In genomic region chr2:109446531-109447131, GRCh38 we compare ENCODE assay signal across 13 cellular contexts.
DNase-seq lines count a peak whose midpoint lies in the region; ATAC-seq and TF ChIP-seq lines count a peak whose summit lies in the region.
"Had no signal": no experiment of that assay in that cellular context is flagged by ENCODE, and none has a peak within 500 bp of the region (broad histone marks: within the 10 kb centered on the region; RNA-seq: fewer than 3 reads in every experiment).

No MANE protein-coding gene starts in this region.

- no peak overlapping the region for H2AFZ ChIP-seq in neural cell (ENCODE audit: low read depth, low read length)

- peak; percentile 81 for DNase-seq in NCI-H82 (lab: John Stamatoyannopoulos, UW)
- DNase-seq in endodermal cell = peak; percentile 23
- DNase-seq in transverse colon = no peak
- DNase-seq in medulla oblongata (ENCODE audit: extremely low spot score) = no peak
- DNase-seq: activated CD4-positive, alpha-beta memory T cell treated with anti-CD3 and anti-CD28 coated beads, Interleukin-2, amount 10 ng/mL, durations not matched to agents 7 days and 5 days; activated gamma-delta T cell; COR-L47; NCI-H1048; T-helper 9 cell had no signal

- H3K4me3 Mint-ChIP-seq in endodermal cell = no peak overlapping the region
- H3K4me3 Mint-ChIP-seq: activated CD4-positive, alpha-beta memory T cell treated with anti-CD3 and anti-CD28 coated beads, Interleukin-2, amount 10 ng/mL, durations not matched to agents 7 days and 5 days; central memory CD8-positive, alpha-beta T cell had no signal

- no peaks in the 10 kb centered on the region for H3F3A ChIP-seq in neural cell (ENCODE audit: insufficient read depth, low read length, poor library complexity, severe bottlenecking)

- no peak overlapping the region for H3K4me2 ChIP-seq in neural cell (ENCODE audit: low read length)

- no peaks in the 10 kb centered on the region for H4K20me1 ChIP-seq in neural cell (ENCODE audit: insufficient read depth)

- no peaks in the 10 kb centered on the region for H3K27me3 ChIP-seq in endodermal cell (ENCODE audit: control insufficient read depth, insufficient read depth, low read length, poor library complexity, severe bottlenecking)
- no peaks in the 10 kb centered on the region for H3K27me3 ChIP-seq in neural cell (ENCODE audit: insufficient read depth, low read depth, low read length)
- H3K27me3 ChIP-seq in transverse colon = no peaks in the 10 kb centered on the region

- peaks cover 27% of the 10 kb centered on the region for H3K9me3 ChIP-seq in endodermal cell (ENCODE audit: control insufficient read depth, low read length)
- no peaks in the 10 kb centered on the region for H3K9me3 ChIP-seq in neural cell (ENCODE audit: low read length)
- peaks cover 9 to 11% of the 10 kb centered on the region in 2 donors for H3K9me3 ChIP-seq in transverse colon

- H3K4me1 Mint-ChIP-seq in endodermal cell = no peaks in the 10 kb centered on the region
- H3K4me1 Mint-ChIP-seq: activated CD4-positive, alpha-beta memory T cell treated with anti-CD3 and anti-CD28 coated beads, Interleukin-2, amount 10 ng/mL, durations not matched to agents 7 days and 5 days; central memory CD8-positive, alpha-beta T cell had no signal

- peaks cover 4% of the 10 kb centered on the region for H3K36me3 Mint-ChIP-seq in endodermal cell (ENCODE audit: low read depth)

- H3K79me2 ChIP-seq in neural cell (replicated peaks; ENCODE audit: insufficient read depth, low read length) = no peaks in the 10 kb centered on the region

- ATAC-seq in GM21447 (IDR thresholded peaks at IDR 0.05; ENCODE audit: unreplicated experiment) (no peak), GM21619 (IDR thresholded peaks at IDR 0.05; ENCODE audit: unreplicated experiment) (no peak)

- H3K27me3 Mint-ChIP-seq in endodermal cell (ENCODE audit: insufficient read depth) = no peaks in the 10 kb centered on the region

- H3K4me1 ChIP-seq in endodermal cell (ENCODE audit: control insufficient read depth, insufficient read depth, low read length) = no peaks in the 10 kb centered on the region
- peaks cover 0 to 11% (median 2%) of the 10 kb centered on the region in 4 donors for H3K4me1 ChIP-seq in transverse colon

- no peak for TF ChIP-seq POLR2A in transverse colon (IDR thresholded peaks at IDR 0.05)

- H3K4me3 ChIP-seq in endodermal cell (ENCODE audit: low read length) = no peak overlapping the region
- no peak overlapping the region for H3K4me3 ChIP-seq in neural cell (ENCODE audit: low read length)
- H3K4me3 ChIP-seq in transverse colon = no peak overlapping the region

- no peaks in the 10 kb centered on the region for H3K9me2 ChIP-seq in neural cell (ENCODE audit: insufficient read depth, low read length)

- WGBS in endodermal cell (ENCODE audit: insufficient coverage in 1 of 2, insufficient read length in 1 of 2), 2 experiments = 86 to 92% methylated on average over 8 to 15 of the region's 15 CpGs
- 60 to 72% methylated on average over 5 to 14 of the region's 15 CpGs for WGBS in transverse colon (ENCODE audit: low coverage in 1 of 2), 2 donors

- no peak for TF ChIP-seq RAD21 in neural cell (conservative IDR thresholded peaks at IDR 0.05)

- no peak overlapping the region for H3K9ac ChIP-seq in endodermal cell (ENCODE audit: extremely low read depth, low read length, poor library complexity, severe bottlenecking)
- H3K9ac ChIP-seq in neural cell (ENCODE audit: low read length) = peak overlapping the region; percentile 49

- H3K36me3 ChIP-seq in endodermal cell (ENCODE audit: control insufficient read depth, insufficient read depth, low read length) (no peaks in the 10 kb centered on the region), neural cell (ENCODE audit: insufficient read depth, low read length) (no peaks in the 10 kb centered on the region), transverse colon (no peaks in the 10 kb centered on the region)

- no peak for TF ChIP-seq CTCF in endodermal cell (conservative IDR thresholded peaks at IDR 0.05)
- no peak for TF ChIP-seq CTCF in neural cell (IDR thresholded peaks at IDR 0.05; ENCODE audit: poor library complexity, severe bottlenecking)
- TF ChIP-seq CTCF in transverse colon (IDR thresholded peaks at IDR 0.05) = no peak

- H3K27ac ChIP-seq in endodermal cell (ENCODE audit: low read depth, low read length) = peak overlapping the region; percentile 41
- peak overlapping the region; percentile 69 for H3K27ac ChIP-seq in neural cell (ENCODE audit: low read length)
- peak overlapping the region; percentile 17 to 54 (median 32) for H3K27ac ChIP-seq in transverse colon

- peaks cover 39% of the 10 kb centered on the region for H3K9me3 Mint-ChIP-seq in endodermal cell

- H3K27ac Mint-ChIP-seq in endodermal cell = no peak overlapping the region
- H3K27ac Mint-ChIP-seq: activated CD4-positive, alpha-beta memory T cell treated with anti-CD3 and anti-CD28 coated beads, Interleukin-2, amount 10 ng/mL, durations not matched to agents 7 days and 5 days had no signal

- in situ Hi-C loops in transverse colon (cut with MboI; ENCODE audit: low pct_ligation_motif_present in 1 of 4, low pct_unique_long_range_greater_than_20kb in 1 of 4, low sequenced_read_pairs in 3 of 4) = no loop called here

- intact Hi-C loops in transverse colon (cut with DNase I; ENCODE audit: low total_unique reads) = no loop called here

- TF ChIP-seq EP300 in neural cell (conservative IDR thresholded peaks at IDR 0.05; ENCODE audit: poor library complexity, severe bottlenecking) = no peak
- TF ChIP-seq EP300 in transverse colon (IDR thresholded peaks at IDR 0.05; ENCODE audit: low read depth) = no peak

TF ChIP-seq in neural cell, 6 proteins besides CTCF, POLR2A, EP300 and RAD21:
- TF ChIP-seq SMC3 (conservative IDR thresholded peaks at IDR 0.05; ENCODE audit: poor library complexity) = no peak
- no peak for TF ChIP-seq POLR2AphosphoS5 (IDR thresholded peaks at IDR 0.05)
- TF ChIP-seq TAF1 (IDR thresholded peaks at IDR 0.05; ENCODE audit: low read depth) = no peak
- no peak for TF ChIP-seq EZH2 (IDR thresholded peaks at IDR 0.05; ENCODE audit: borderline replicate concordance, insufficient read depth, low read length, poor library complexity, severe bottlenecking)
- TF ChIP-seq, protein P1, sequence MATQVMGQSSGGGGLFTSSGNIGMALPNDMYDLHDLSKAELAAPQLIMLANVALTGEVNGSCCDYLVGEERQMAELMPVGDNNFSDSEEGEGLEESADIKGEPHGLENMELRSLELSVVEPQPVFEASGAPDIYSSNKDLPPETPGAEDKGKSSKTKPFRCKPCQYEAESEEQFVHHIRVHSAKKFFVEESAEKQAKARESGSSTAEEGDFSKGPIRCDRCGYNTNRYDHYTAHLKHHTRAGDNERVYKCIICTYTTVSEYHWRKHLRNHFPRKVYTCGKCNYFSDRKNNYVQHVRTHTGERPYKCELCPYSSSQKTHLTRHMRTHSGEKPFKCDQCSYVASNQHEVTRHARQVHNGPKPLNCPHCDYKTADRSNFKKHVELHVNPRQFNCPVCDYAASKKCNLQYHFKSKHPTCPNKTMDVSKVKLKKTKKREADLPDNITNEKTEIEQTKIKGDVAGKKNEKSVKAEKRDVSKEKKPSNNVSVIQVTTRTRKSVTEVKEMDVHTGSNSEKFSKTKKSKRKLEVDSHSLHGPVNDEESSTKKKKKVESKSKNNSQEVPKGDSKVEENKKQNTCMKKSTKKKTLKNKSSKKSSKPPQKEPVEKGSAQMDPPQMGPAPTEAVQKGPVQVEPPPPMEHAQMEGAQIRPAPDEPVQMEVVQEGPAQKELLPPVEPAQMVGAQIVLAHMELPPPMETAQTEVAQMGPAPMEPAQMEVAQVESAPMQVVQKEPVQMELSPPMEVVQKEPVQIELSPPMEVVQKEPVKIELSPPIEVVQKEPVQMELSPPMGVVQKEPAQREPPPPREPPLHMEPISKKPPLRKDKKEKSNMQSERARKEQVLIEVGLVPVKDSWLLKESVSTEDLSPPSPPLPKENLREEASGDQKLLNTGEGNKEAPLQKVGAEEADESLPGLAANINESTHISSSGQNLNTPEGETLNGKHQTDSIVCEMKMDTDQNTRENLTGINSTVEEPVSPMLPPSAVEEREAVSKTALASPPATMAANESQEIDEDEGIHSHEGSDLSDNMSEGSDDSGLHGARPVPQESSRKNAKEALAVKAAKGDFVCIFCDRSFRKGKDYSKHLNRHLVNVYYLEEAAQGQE (IDR thresholded peaks at IDR 0.05; ENCODE audit: borderline replicate concordance) = no peak
- no peak for TF ChIP-seq MXI1 (conservative IDR thresholded peaks at IDR 0.05; ENCODE audit: poor library complexity, severe bottlenecking)

Comparison
In these comparisons a context has a peak if more than half of its experiments do, and no peak if none do; other contexts are left out.
1. DNase-seq: peak in NCI-H82 (single experiment) and endodermal cell (single experiment); none in transverse colon (single experiment) and medulla oblongata (single experiment).
2. Peak in every context shown above with its lines, with median percentiles within 50 percentile points of each other: H3K27ac ChIP-seq.